9 cellular contexts compared by ENCODE assay signal in the genomic region with DNA sequence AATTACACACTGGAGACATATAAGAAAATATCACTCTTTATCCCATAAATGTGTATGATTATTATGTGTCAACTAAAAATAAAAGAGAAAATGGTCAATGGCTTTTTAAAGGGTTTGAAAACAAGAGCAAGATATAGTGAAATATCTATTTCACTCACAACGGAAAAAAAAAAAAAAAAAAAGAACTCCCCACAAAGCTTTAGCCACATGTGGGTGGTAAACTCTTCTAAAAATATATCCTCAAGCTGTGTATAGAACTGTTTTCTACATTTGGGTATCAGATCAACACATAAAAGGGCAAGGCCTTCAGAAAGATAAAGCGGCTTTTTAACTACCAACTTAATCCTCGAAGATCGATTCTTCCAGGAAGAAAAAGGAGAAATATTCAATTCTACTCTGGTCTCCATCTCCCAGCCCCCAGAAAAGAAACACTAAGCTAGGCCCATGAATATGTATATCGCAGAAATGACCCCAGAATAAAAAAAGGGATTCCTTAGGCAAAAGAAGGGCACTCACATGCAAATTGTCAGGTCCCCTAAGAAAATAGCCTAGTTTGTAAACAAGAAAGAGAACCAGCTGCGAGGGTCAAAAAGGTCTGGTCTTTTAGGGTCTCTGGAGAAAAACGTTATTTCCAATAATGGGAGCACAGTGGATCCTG. TPM values are rescaled to one million over a fixed set of nuclear protein-coding genes. Genes with fewer than 3 reads are reported as not detected.
DNase-seq lines count a peak whose midpoint lies in the region; TF ChIP-seq lines count a peak whose summit lies in the region.
"Had no signal": no experiment of that assay in that cellular context is flagged by ENCODE, and none has a peak within 500 bp of the region (broad histone marks: within the 10 kb centered on the region; RNA-seq: fewer than 3 reads in every experiment).

No MANE protein-coding gene starts in this region.

- peaks cover 46% of the 10 kb centered on the region for H3K4me1 Mint-ChIP-seq in brain

- peaks cover 20% of the 10 kb centered on the region for H3F3A ChIP-seq in smooth muscle cell (ENCODE audit: low read depth)

- H3K27ac ChIP-seq in HUES48 (ENCODE audit: low read depth, low read length) (peak overlapping the region; percentile 91), smooth muscle cell (ENCODE audit: low read depth) (peak overlapping the region; percentile 21)

- peaks cover 0 to 6% (median 4%) of the 10 kb centered on the region in 5 experiments for H3K9me3 Mint-ChIP-seq in brain

- H3K4me2 ChIP-seq in smooth muscle cell: peak overlapping the region; percentile 97

- peaks cover 7% of the 10 kb centered on the region for H3K36me3 Mint-ChIP-seq in brain

- H3K27me3 ChIP-seq in HUES48 (ENCODE audit: control insufficient read depth, insufficient read depth, low read length): peaks cover 28% of the 10 kb centered on the region
- H3K27me3 ChIP-seq in smooth muscle cell (ENCODE audit: low read depth): no peaks in the 10 kb centered on the region

- H3K79me2 ChIP-seq in smooth muscle cell (ENCODE audit: low read depth): peaks cover 59% of the 10 kb centered on the region

- peaks cover 50% of the 10 kb centered on the region for H3K4me1 ChIP-seq in HUES48 (ENCODE audit: control insufficient read depth, insufficient read depth, low read length)
- peaks cover 35% of the 10 kb centered on the region for H3K4me1 ChIP-seq in smooth muscle cell (ENCODE audit: low read depth)

- peaks cover 73% of the 10 kb centered on the region for H4K20me1 ChIP-seq in smooth muscle cell (ENCODE audit: low read depth)

- TF ChIP-seq CTCF in GM12864 (IDR thresholded peaks at IDR 0.05; ENCODE audit: low read depth, low read length, missing control alignments): no peak
- TF ChIP-seq CTCF in brain (conservative IDR thresholded peaks at IDR 0.05): no peak
- TF ChIP-seq CTCF in smooth muscle cell (IDR thresholded peaks at IDR 0.05; ENCODE audit: borderline replicate concordance, insufficient read depth, poor library complexity, severe bottlenecking): no peak

- peak overlapping the region in 3 of 5 experiments; percentile 33 to 73 (median 59) for H3K4me3 Mint-ChIP-seq in brain

- no peak overlapping the region for H2AFZ ChIP-seq in smooth muscle cell (ENCODE audit: low read depth)

- WGBS in smooth muscle cell (ENCODE audit: low lambda C conversion rate): 39% methylated on average over 7 of the region's 7 CpGs

- H3K9ac ChIP-seq in HUES48 (ENCODE audit: low read depth, low read length) (0 out of 2 replicates have a peak overlapping the region, but pooled peaks have one; percentile 18), smooth muscle cell (ENCODE audit: low read depth) (no peak overlapping the region)

- H3K27me3 Mint-ChIP-seq in brain: peaks cover 44% of the 10 kb centered on the region

- H3K9me3 ChIP-seq in HUES48 (ENCODE audit: control insufficient read depth, insufficient read depth, low read length) (no peaks in the 10 kb centered on the region), smooth muscle cell (replicated peaks; ENCODE audit: low read depth) (no peaks in the 10 kb centered on the region)

- H3K4me3 ChIP-seq in GM12864 (ENCODE audit: low read depth, low read length): peak overlapping the region; percentile 76; the same call in 1 of the 2 replicates
- H3K4me3 ChIP-seq in HUES48 (ENCODE audit: low read depth, low read length): peak overlapping the region; percentile 72
- H3K4me3 ChIP-seq in smooth muscle cell: no peak overlapping the region

- H3K36me3 ChIP-seq in HUES48 (ENCODE audit: control insufficient read depth, insufficient read depth, low read length) (0 out of 2 replicates have a peak, but pooled peaks cover 3% of the 10 kb centered on the region), smooth muscle cell (ENCODE audit: low read depth) (no peaks in the 10 kb centered on the region)

- peak overlapping the region in 2 of 5 experiments; percentile 14 to 83 for H3K27ac Mint-ChIP-seq in brain

- DNase-seq in GM12864 (ENCODE audit: low read depth) (no peak), smooth muscle cell (lab: John Stamatoyannopoulos, UW; ENCODE audit: unreplicated experiment) (no peak), NCI-H345 treated with DMSO at 0.1 percent for 48 hours (lab: John Stamatoyannopoulos, UW; ENCODE audit: unreplicated experiment) (no peak), nucleus accumbens (lab: John Stamatoyannopoulos, UW) (no peak), NCI-H2081 (lab: John Stamatoyannopoulos, UW) (no peak)
- DNase-seq: activated CD8-positive, alpha-beta memory T cell treated with anti-CD3 and anti-CD28 coated beads for 24 hours; GDM1 had no signal

RNA-seq across cellular contexts. Expression of a gene that starts 4.4 kb away (rescaled TPM):
- polyA plus RNA-seq in brain (ENCODE audit: insufficient read depth, low read depth, low replicate concordance) (96.6 TPM), smooth muscle cell (72.6 and 98.0 TPM in 2 replicates)
- 40.4 and 77.9 TPM in 2 replicates for total RNA-seq in smooth muscle cell
